Comparison of ENCODE assay signal across 10 cellular contexts in the genomic region with DNA sequence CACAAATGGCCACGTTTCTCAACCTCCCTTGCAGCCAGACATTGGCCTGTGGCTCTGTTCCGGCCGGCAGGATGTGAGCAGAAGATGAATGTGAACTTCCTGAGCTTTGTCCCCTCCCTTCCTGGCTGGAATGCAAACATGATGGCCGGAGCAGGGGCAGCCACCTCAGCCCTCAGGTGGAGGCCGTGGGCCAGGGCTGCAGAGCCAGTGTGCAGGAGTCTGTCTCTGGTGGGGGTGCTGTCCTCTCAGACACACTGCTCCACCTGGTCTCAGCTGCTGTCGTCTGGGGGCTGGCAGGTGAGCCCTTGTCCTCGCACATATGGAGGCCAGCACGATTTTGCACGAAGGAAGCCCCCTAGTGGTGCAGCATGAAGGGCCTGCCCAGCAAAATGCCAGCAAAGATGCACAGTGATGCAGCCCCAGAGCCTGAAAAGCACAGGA. TPM values are rescaled to one million over a fixed set of nuclear protein-coding genes. Genes with fewer than 3 reads are reported as not detected.
DNase-seq lines count a peak whose midpoint lies in the region; ATAC-seq and TF ChIP-seq lines count a peak whose summit lies in the region.
"Had no signal": no experiment of that assay in that cellular context is flagged by ENCODE, and none has a peak within 500 bp of the region (broad histone marks: within the 10 kb centered on the region; RNA-seq: fewer than 3 reads in every experiment).

No MANE protein-coding gene starts in this region.

- DNase-seq in activated T-cell treated with anti-CD3 and anti-CD28 coated beads, Interleukin-2, amount 50 U/mL, for 24 hours = peak; percentile 43
- DNase-seq in activated T-cell treated with anti-CD3 and anti-CD28 coated beads, Interleukin-2, amount 50 U/mL, for 1 hour = no peak
- DNase-seq in cardiac fibroblast (ENCODE audit: low read depth in 2 of 2) (no peak), spleen (peak; percentile 56), DMS153 (lab: John Stamatoyannopoulos, UW) (no peak), esophagus squamous epithelium (lab: John Stamatoyannopoulos, UW) (no peak)
- DNase-seq: left ventricle myocardium inferior had no signal

- peaks cover 0 to 18% (median 3%) of the 10 kb centered on the region in 6 donors for H3K36me3 ChIP-seq in spleen
- H3K36me3 ChIP-seq in esophagus squamous epithelium = peaks cover 0 to 5% (median 2%) of the 10 kb centered on the region in 3 donors

- peaks cover 2% of the 10 kb centered on the region for H3K27me3 Mint-ChIP-seq in activated T-cell treated with anti-CD3 and anti-CD28 coated beads, Interleukin-2, amount 50 U/mL, for 24 hours

- H3K27ac ChIP-seq in spleen = peak overlapping the region in 1 of 8 donors; percentile 13
- H3K27ac ChIP-seq in esophagus squamous epithelium = no peak overlapping the region
- H3K27ac ChIP-seq: left ventricle myocardium inferior had no signal

- intact Hi-C loops in spleen (cut with DNase I; ENCODE audit: low total_unique reads) = no loop called here
- intact Hi-C loops in esophagus squamous epithelium (cut with DNase I) = no loop called here

- H3K27ac Mint-ChIP-seq in activated T-cell treated with anti-CD3 and anti-CD28 coated beads, Interleukin-2, amount 50 U/mL, for 24 hours = no peak overlapping the region

- no peaks in the 10 kb centered on the region for H3K9me3 Mint-ChIP-seq in activated T-cell treated with anti-CD3 and anti-CD28 coated beads, Interleukin-2, amount 50 U/mL, for 24 hours

- 49 to 70% (median 59%) methylated on average over 7 to 9 of the region's 9 CpGs for WGBS in spleen, 5 donors
- WGBS in esophagus squamous epithelium, 2 donors = 66 to 100% methylated on average over 1 to 3 of the region's 9 CpGs

- H3K4me1 Mint-ChIP-seq in activated T-cell treated with anti-CD3 and anti-CD28 coated beads, Interleukin-2, amount 50 U/mL, for 24 hours (ENCODE audit: low read depth) = peaks cover 5% of the 10 kb centered on the region

- no peak overlapping the region for H3K4me3 ChIP-seq in cardiac fibroblast (replicated peaks in 1 of 2; ENCODE audit: low read depth in 2 of 2, low read length in 2 of 2)
- H3K4me3 ChIP-seq in spleen = no peak overlapping the region
- no peak overlapping the region for H3K4me3 ChIP-seq in esophagus squamous epithelium
- H3K4me3 ChIP-seq: left ventricle myocardium inferior had no signal

- TF ChIP-seq POLR2A in spleen (IDR thresholded peaks at IDR 0.05) (no peak), esophagus squamous epithelium (IDR thresholded peaks at IDR 0.05) (no peak)

- H3K4me3 Mint-ChIP-seq in activated T-cell treated with anti-CD3 and anti-CD28 coated beads, Interleukin-2, amount 50 U/mL, for 24 hours = no peak overlapping the region

- peaks cover 0 to 9% (median 0%) of the 10 kb centered on the region in 8 donors for H3K9me3 ChIP-seq in spleen
- no peaks in the 10 kb centered on the region for H3K9me3 ChIP-seq in esophagus squamous epithelium

- no peaks in the 10 kb centered on the region for H3K36me3 Mint-ChIP-seq in activated T-cell treated with anti-CD3 and anti-CD28 coated beads, Interleukin-2, amount 50 U/mL, for 24 hours (ENCODE audit: low read depth)

- no peak for ATAC-seq in HG02973 (IDR thresholded peaks at IDR 0.05; ENCODE audit: unreplicated experiment)
- ATAC-seq: activated CD4-positive, CD25-positive, alpha-beta regulatory T cell treated with anti-CD3 and anti-CD28 coated beads, Interleukin-2, amount 50 U/mL, for 24 hours had no signal

- peak; percentile 36; the same call in 1 of the 2 replicates for TF ChIP-seq CTCF in LNCAP (IDR thresholded peaks at IDR 0.05)
- peak; percentile 49 for TF ChIP-seq CTCF in cardiac fibroblast (IDR thresholded peaks at IDR 0.05; ENCODE audit: low read depth, low read length)
- peak in 3 of 11 experiments; percentile 28 to 33 (median 29) for TF ChIP-seq CTCF in spleen (IDR thresholded peaks at IDR 0.05 in 8 of 11, conservative IDR thresholded peaks at IDR 0.05 in 3 of 11)
- TF ChIP-seq CTCF in esophagus squamous epithelium (IDR thresholded peaks at IDR 0.05) = peak in 2 of 6 experiments; percentile 6 to 21

- H3K4me1 ChIP-seq in spleen = peaks cover 0 to 27% (median 8%) of the 10 kb centered on the region in 6 donors
- H3K4me1 ChIP-seq in esophagus squamous epithelium = no peaks in the 10 kb centered on the region
- H3K4me1 ChIP-seq: left ventricle myocardium inferior had no signal

- H3K27me3 ChIP-seq in spleen (replicated peaks in 1 of 7) (peaks cover 0 to 6% (median 0%) of the 10 kb centered on the region in 7 donors), esophagus squamous epithelium (no peaks in the 10 kb centered on the region)

RNA-seq across cellular contexts. Expression of a gene that starts 25.3 kb away (rescaled TPM):
- 10 to 100 TPM; 24.8 to 41.7 (median 28.1) TPM for total RNA-seq in spleen
- polyA plus RNA-seq in spleen = 10 to 100 TPM; 22.5 to 50.0 (median 27.8) TPM
- total RNA-seq in esophagus squamous epithelium = 10 to 100 TPM; 14.9 to 27.3 (median 16.7) TPM

RNA-seq across cellular contexts. Expression of a gene that starts 39.7 kb away (rescaled TPM):
- total RNA-seq in spleen (10 to 100 TPM; 11.9 to 29.9 (median 19.4) TPM), esophagus squamous epithelium (1 to 10 TPM; 1.5 to 5.3 (median 2.4) TPM)
- 10 to 100 TPM in 1 of 3 donors, 1 to 10 TPM in 2; 6.1 to 13.0 (median 8.5) TPM for polyA plus RNA-seq in spleen

Comparison
In these comparisons a context has a peak if more than half of its experiments do, and no peak if none do; other contexts are left out.
1. DNase-seq: peak in activated T-cell treated with anti-CD3 and anti-CD28 coated beads, Interleukin-2, amount 50 U/mL, for 24 hours (single experiment) and spleen (single experiment); none in activated T-cell treated with anti-CD3 and anti-CD28 coated beads, Interleukin-2, amount 50 U/mL, for 1 hour (single experiment), cardiac fibroblast (0 of 2), DMS153 (single experiment) and esophagus squamous epithelium (single experiment).